33 cellular contexts compared by ENCODE assay signal in genomic region chr16:71712501-71712900, GRCh38.
"Had no signal": no experiment of that assay in that cellular context is flagged by ENCODE, and none has a peak within 500 bp of the region (broad histone marks: within the 10 kb centered on the region; RNA-seq: fewer than 3 reads in every experiment).

No MANE protein-coding gene starts in this region.

- H3K36me3 Mint-ChIP-seq: activated naive CD4-positive, alpha-beta T cell treated with anti-CD3 and anti-CD28 coated beads, Interleukin-2, amount 50 U/mL, for 24 hours; naive B cell had no signal

- H3K27ac Mint-ChIP-seq: activated CD8-positive, alpha-beta memory T cell treated with anti-CD3 and anti-CD28 coated beads, Interleukin-2, amount 10 ng/mL, durations not matched to agents 7 days and 5 days; activated CD8-positive, alpha-beta T cell treated with anti-CD3 and anti-CD28 coated beads, Interleukin-2, amount 10 ng/mL, durations not matched to agents 7 days and 5 days; activated naive CD4-positive, alpha-beta T cell treated with anti-CD3 and anti-CD28 coated beads, Interleukin-2, amount 50 U/mL, for 24 hours; activated naive CD8-positive, alpha-beta T cell treated with anti-CD3 and anti-CD28 coated beads, Interleukin-2, amount 50 U/mL, for 24 hours; activated T-helper 2 cell treated with anti-CD3 and anti-CD28 coated beads, Interferon-gamma antibody, Interleukin-2, Interleukin-4, amounts not matched to agents 10 μg/mL and 5 μg/mL and 100 μg/mL, durations not matched to agents 14 hours and 24 hours and 36 hours; mesothelial cell of epicardium; stimulated activated naive B cell treated with anti-CD40 and anti-IgM and Interleukin-4, amounts not matched to agents 10 μg/mL and 1 μg/mL and 100 μg/mL, for 72 hours had no signal

- H3K27me3 ChIP-seq: breast epithelium, esophagus squamous epithelium, heart right ventricle, pancreas, sigmoid colon, stomach, thyroid gland, upper lobe of left lung, vagina had no signal

- H3K4me3 ChIP-seq: breast epithelium, esophagus squamous epithelium, heart right ventricle, pancreas, psoas muscle, sigmoid colon, stomach, thyroid gland, upper lobe of left lung, vagina had no signal

- H3K36me3 ChIP-seq: breast epithelium, pancreas, thyroid gland, vagina had no signal

- H3K9me3 Mint-ChIP-seq: activated naive CD4-positive, alpha-beta T cell treated with anti-CD3 and anti-CD28 coated beads, Interleukin-2, amount 50 U/mL, for 24 hours; activated naive CD8-positive, alpha-beta T cell treated with anti-CD3 and anti-CD28 coated beads, Interleukin-2, amount 50 U/mL, for 24 hours; activated T-helper 2 cell treated with anti-CD3 and anti-CD28 coated beads, Interferon-gamma antibody, Interleukin-2, Interleukin-4, amounts not matched to agents 10 μg/mL and 5 μg/mL and 100 μg/mL, durations not matched to agents 14 hours and 24 hours and 36 hours; mesothelial cell of epicardium; naive B cell; stimulated activated naive B cell treated with anti-CD40 and anti-IgM and Interleukin-4, amounts not matched to agents 10 μg/mL and 1 μg/mL and 100 μg/mL, for 72 hours had no signal

- ATAC-seq: activated CD8-positive, alpha-beta memory T cell treated with anti-CD3 and anti-CD28 coated beads, Interleukin-2, amount 10 ng/mL, durations not matched to agents 7 days and 5 days; activated CD8-positive, alpha-beta T cell treated with anti-CD3 and anti-CD28 coated beads, Interleukin-2, amount 10 ng/mL, durations not matched to agents 7 days and 5 days; heart right ventricle; psoas muscle; stimulated activated naive B cell treated with anti-CD40 and anti-IgM and Interleukin-4, amounts not matched to agents 10 μg/mL and 1 μg/mL and 100 μg/mL, for 72 hours had no signal

- FAIRE-seq: keratinocyte, pancreas, small intestine had no signal

- H3K4me3 Mint-ChIP-seq: activated CD8-positive, alpha-beta memory T cell treated with anti-CD3 and anti-CD28 coated beads, Interleukin-2, amount 10 ng/mL, durations not matched to agents 7 days and 5 days; activated CD8-positive, alpha-beta T cell treated with anti-CD3 and anti-CD28 coated beads, Interleukin-2, amount 10 ng/mL, durations not matched to agents 7 days and 5 days; activated naive CD4-positive, alpha-beta T cell treated with anti-CD3 and anti-CD28 coated beads, Interleukin-2, amount 50 U/mL, for 24 hours; activated naive CD8-positive, alpha-beta T cell treated with anti-CD3 and anti-CD28 coated beads, Interleukin-2, amount 50 U/mL, for 24 hours; mesothelial cell of epicardium; naive B cell; stimulated activated naive B cell treated with anti-CD40 and anti-IgM and Interleukin-4, amounts not matched to agents 10 μg/mL and 1 μg/mL and 100 μg/mL, for 72 hours had no signal

- DNase-seq: activated CD4-positive, alpha-beta T cell treated with anti-CD3 and anti-CD28 coated beads, Interleukin-2, amount 50 U/mL, for 1 hour; activated CD8-positive, alpha-beta memory T cell treated with anti-CD3 and anti-CD28 coated beads, Interleukin-2, amount 10 ng/mL, durations not matched to agents 7 days and 5 days; activated CD8-positive, alpha-beta T cell treated with anti-CD3 and anti-CD28 coated beads, Interleukin-2, amount 10 ng/mL, durations not matched to agents 7 days and 5 days; activated naive CD8-positive, alpha-beta T cell treated with anti-CD3 and anti-CD28 coated beads, Interleukin-2, amount 50 U/mL, for 24 hours; activated T-cell treated with anti-CD3 and anti-CD28 coated beads, Interleukin-2, amount 50 U/mL, for 48 hours; central memory CD4-positive, alpha-beta T cell; dermis blood vessel endothelial cell; effector CD4-positive, alpha-beta T cell; esophagus squamous epithelium; foreskin melanocyte; heart right ventricle; left colon; naive B cell; nucleus accumbens; pancreas; psoas muscle; sigmoid colon; stimulated activated CD4-positive, alpha-beta T cell treated with anti-CD3 and anti-CD28 coated beads, Interleukin-1b, Interleukin-23, amount 100 ng/mL, for 48 hours; stimulated activated CD4-positive, alpha-beta T cell treated with anti-CD3 and anti-CD28 coated beads, Interleukin-4, amount 100 ng/mL, for 4 hours; stimulated activated CD8-positive, alpha-beta memory T cell treated with anti-CD3 and anti-CD28 coated beads, Interleukin-4, amount 100 ng/mL, for 48 hours; stimulated activated naive B cell treated with anti-CD40 and anti-IgM and Interleukin-4, amounts not matched to agents 10 μg/mL and 1 μg/mL and 100 μg/mL, for 72 hours; stomach; T-helper 2 cell; thyroid gland; upper lobe of left lung had no signal

- H3K4me1 ChIP-seq: breast epithelium, upper lobe of left lung had no signal

- H3K9me3 ChIP-seq: breast epithelium, esophagus squamous epithelium, heart right ventricle, pancreas, psoas muscle, sigmoid colon, stomach, thyroid gland, upper lobe of left lung, vagina had no signal

- H3K27ac ChIP-seq: breast epithelium, epithelial cell of prostate, esophagus squamous epithelium, heart right ventricle, pancreas, psoas muscle, sigmoid colon, stomach, thyroid gland, upper lobe of left lung, vagina had no signal

- H3K27me3 Mint-ChIP-seq: activated CD8-positive, alpha-beta memory T cell treated with anti-CD3 and anti-CD28 coated beads, Interleukin-2, amount 10 ng/mL, durations not matched to agents 7 days and 5 days; activated naive CD4-positive, alpha-beta T cell treated with anti-CD3 and anti-CD28 coated beads, Interleukin-2, amount 50 U/mL, for 24 hours; activated naive CD8-positive, alpha-beta T cell treated with anti-CD3 and anti-CD28 coated beads, Interleukin-2, amount 50 U/mL, for 24 hours; naive B cell; stimulated activated naive B cell treated with anti-CD40 and anti-IgM and Interleukin-4, amounts not matched to agents 10 μg/mL and 1 μg/mL and 100 μg/mL, for 72 hours had no signal
